In the genomic region with DNA sequence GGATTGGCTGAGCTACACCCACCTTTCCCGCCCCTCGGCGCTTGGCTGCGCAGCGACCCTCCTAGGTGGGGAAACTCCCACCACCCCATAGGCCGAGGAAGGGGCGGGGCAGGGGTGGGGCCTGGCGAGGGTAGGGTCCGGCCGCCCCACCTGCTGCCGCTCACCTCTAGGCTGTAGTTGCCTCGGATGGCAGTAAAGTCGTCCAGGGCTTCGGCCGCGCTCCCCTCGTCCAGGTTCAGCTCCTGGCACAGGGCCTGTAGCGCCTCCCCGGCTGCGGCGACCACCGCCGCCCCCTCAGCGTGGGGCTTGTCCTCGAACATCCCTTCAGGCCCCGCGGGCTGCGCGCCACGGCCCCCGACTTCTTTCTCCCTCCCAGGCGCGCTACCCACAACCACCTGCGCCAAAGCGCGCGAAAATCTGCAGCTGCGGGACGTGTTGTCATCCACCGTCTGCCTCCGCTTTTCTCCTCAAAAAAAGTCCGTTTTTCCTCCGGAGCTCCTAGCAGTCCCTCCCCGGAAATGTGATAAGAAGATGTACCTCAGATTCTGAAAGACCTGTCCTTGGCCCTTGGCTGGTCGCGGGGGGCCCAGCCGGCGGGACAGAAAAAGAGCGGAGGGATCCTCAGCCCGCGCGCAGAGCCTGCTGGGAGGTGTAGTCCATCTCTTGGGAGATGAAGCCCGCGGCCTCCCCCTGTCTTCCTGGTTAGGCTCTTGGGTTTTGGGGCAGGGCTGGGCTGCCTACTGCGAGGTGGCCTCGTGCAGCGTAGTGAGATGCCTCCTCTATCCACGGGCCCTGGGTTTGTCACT, we compare ENCODE assay signal across 8 cellular contexts. TPM values are rescaled to one million over a fixed set of nuclear protein-coding genes. Genes with fewer than 3 reads are reported as not detected.
DNase-seq lines count a peak whose midpoint lies in the region; ATAC-seq lines count a peak whose summit lies in the region.

A gene with protein sequence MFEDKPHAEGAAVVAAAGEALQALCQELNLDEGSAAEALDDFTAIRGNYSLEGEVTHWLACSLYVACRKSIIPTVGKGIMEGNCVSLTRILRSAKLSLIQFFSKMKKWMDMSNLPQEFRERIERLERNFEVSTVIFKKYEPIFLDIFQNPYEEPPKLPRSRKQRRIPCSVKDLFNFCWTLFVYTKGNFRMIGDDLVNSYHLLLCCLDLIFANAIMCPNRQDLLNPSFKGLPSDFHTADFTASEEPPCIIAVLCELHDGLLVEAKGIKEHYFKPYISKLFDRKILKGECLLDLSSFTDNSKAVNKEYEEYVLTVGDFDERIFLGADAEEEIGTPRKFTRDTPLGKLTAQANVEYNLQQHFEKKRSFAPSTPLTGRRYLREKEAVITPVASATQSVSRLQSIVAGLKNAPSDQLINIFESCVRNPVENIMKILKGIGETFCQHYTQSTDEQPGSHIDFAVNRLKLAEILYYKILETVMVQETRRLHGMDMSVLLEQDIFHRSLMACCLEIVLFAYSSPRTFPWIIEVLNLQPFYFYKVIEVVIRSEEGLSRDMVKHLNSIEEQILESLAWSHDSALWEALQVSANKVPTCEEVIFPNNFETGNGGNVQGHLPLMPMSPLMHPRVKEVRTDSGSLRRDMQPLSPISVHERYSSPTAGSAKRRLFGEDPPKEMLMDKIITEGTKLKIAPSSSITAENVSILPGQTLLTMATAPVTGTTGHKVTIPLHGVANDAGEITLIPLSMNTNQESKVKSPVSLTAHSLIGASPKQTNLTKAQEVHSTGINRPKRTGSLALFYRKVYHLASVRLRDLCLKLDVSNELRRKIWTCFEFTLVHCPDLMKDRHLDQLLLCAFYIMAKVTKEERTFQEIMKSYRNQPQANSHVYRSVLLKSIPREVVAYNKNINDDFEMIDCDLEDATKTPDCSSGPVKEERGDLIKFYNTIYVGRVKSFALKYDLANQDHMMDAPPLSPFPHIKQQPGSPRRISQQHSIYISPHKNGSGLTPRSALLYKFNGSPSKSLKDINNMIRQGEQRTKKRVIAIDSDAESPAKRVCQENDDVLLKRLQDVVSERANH (minus strand): TSS at position 389 of the 806 bp plus-strand sequence. CDS start 69 bp downstream, at position 320.

- H3K4me3 ChIP-seq in CD8-positive, alpha-beta memory T cell (ENCODE audit: low read length) = peak within 1 kb of the TSS; percentile 72
- peak within 1 kb of the TSS; percentile 46 for H3K4me3 ChIP-seq in NT2/D1 (ENCODE audit: insufficient read length, low read depth)
- peak within 1 kb of the TSS; percentile 56 for H3K4me3 ChIP-seq in mesodermal cell (ENCODE audit: extremely low read depth, insufficient read depth, low read length, poor library complexity, severe bottlenecking)

- peak; percentile 69 for ATAC-seq in GM21360 (IDR thresholded peaks at IDR 0.05; ENCODE audit: unreplicated experiment)
- peak; percentile 87 for ATAC-seq in activated CD8-positive, alpha-beta memory T cell treated with anti-CD3 and anti-CD28 coated beads, Interleukin-2, amount 10 ng/mL, durations not matched to agents 7 days and 5 days

- peak within 1 kb of the TSS; percentile 98 to 99 (median 99) for H3K27ac Mint-ChIP-seq in CD8-positive, alpha-beta memory T cell
- peak within 1 kb of the TSS; percentile 100 for H3K27ac Mint-ChIP-seq in activated CD8-positive, alpha-beta memory T cell treated with anti-CD3 and anti-CD28 coated beads, Interleukin-2, amount 10 ng/mL, durations not matched to agents 7 days and 5 days

- H3K9me3 ChIP-seq in CD8-positive, alpha-beta memory T cell (ENCODE audit: low read length) = no peaks in the 10 kb centered on the region
- H3K9me3 ChIP-seq in NT2/D1 (ENCODE audit: insufficient read depth, low read length) (no peaks in the 10 kb centered on the region), mesodermal cell (ENCODE audit: control insufficient read depth, low read length) (no peaks in the 10 kb centered on the region)

- peaks cover 0 to 5% of the 10 kb centered on the region in 2 donors for H3K27me3 Mint-ChIP-seq in CD8-positive, alpha-beta memory T cell
- H3K27me3 Mint-ChIP-seq in activated CD8-positive, alpha-beta memory T cell treated with anti-CD3 and anti-CD28 coated beads, Interleukin-2, amount 10 ng/mL, durations not matched to agents 7 days and 5 days = no peaks in the 10 kb centered on the region

- H3K9ac ChIP-seq in NT2/D1 (ENCODE audit: insufficient read length, low read depth) = peak within 1 kb of the TSS; percentile 93

- peaks cover 20% of the 10 kb centered on the region for H3K4me1 ChIP-seq in CD8-positive, alpha-beta memory T cell (ENCODE audit: insufficient read depth, low read length)
- H3K4me1 ChIP-seq in NT2/D1 (ENCODE audit: insufficient read depth, insufficient read length) (peaks cover 5% of the 10 kb centered on the region), mesodermal cell (ENCODE audit: control insufficient read depth, insufficient read depth, low read length, poor library complexity, severe bottlenecking) (no peaks in the 10 kb centered on the region)

- H3K27ac ChIP-seq in CD8-positive, alpha-beta memory T cell (ENCODE audit: low read depth, low read length) = peak within 1 kb of the TSS; percentile 76
- H3K27ac ChIP-seq in mesodermal cell (ENCODE audit: low read depth, low read length, severe bottlenecking) = peak within 1 kb of the TSS; percentile 94

- peaks cover 29 to 46% (median 46%) of the 10 kb centered on the region in 3 donors for H3K4me1 Mint-ChIP-seq in CD8-positive, alpha-beta memory T cell
- peaks cover 39% of the 10 kb centered on the region for H3K4me1 Mint-ChIP-seq in activated CD8-positive, alpha-beta memory T cell treated with anti-CD3 and anti-CD28 coated beads, Interleukin-2, amount 10 ng/mL, durations not matched to agents 7 days and 5 days

- in situ Hi-C loops in endometrial microvascular endothelial cells (cut with HindIII; ENCODE audit: inconsistent ontology term, low pct_unique_long_range_greater_than_20kb, low sequenced_read_pairs) = no loop called here

- 1% methylated on average over 47 of the region's 58 CpGs for WGBS in mesodermal cell (ENCODE audit: insufficient coverage in 2 of 2), 2 experiments

- DNase-seq in CD8-positive, alpha-beta memory T cell = peak; percentile 77 to 91 (median 88)
- DNase-seq in HUDEP-2 (lab: John Stamatoyannopoulos, UW; ENCODE audit: unreplicated experiment in 76 of 76) (peak; percentile 7 to 98 (median 78)), NT2/D1 (ENCODE audit: low read depth, low spot score) (peak; percentile 88)
- peak; percentile 94 for DNase-seq in activated CD8-positive, alpha-beta memory T cell treated with anti-CD3 and anti-CD28 coated beads, Interleukin-2, amount 10 ng/mL, durations not matched to agents 7 days and 5 days
- DNase-seq in stimulated activated CD8-positive, alpha-beta memory T cell treated with anti-CD3 and anti-CD28 coated beads, Interleukin-15, amount 100 ng/mL, for 24 hours (ENCODE audit: low read depth) = peak; percentile 65

- H3K9me3 Mint-ChIP-seq in CD8-positive, alpha-beta memory T cell = no peaks in the 10 kb centered on the region
- no peaks in the 10 kb centered on the region for H3K9me3 Mint-ChIP-seq in activated CD8-positive, alpha-beta memory T cell treated with anti-CD3 and anti-CD28 coated beads, Interleukin-2, amount 10 ng/mL, durations not matched to agents 7 days and 5 days (ENCODE audit: low read depth)

- no peaks in the 10 kb centered on the region for H3K27me3 ChIP-seq in CD8-positive, alpha-beta memory T cell (ENCODE audit: insufficient read depth, low read length, poor library complexity, severe bottlenecking)
- H3K27me3 ChIP-seq in NT2/D1 (ENCODE audit: insufficient read depth, insufficient read length) = no peaks in the 10 kb centered on the region

- CTCF ChIA-PET in CD8-positive, alpha-beta memory T cell (lab: Charles Lee) = interaction anchor here (1.4 to 4.8 kb wide), 4 partner anchors 14 to 87 kb away, joined by 4 to 18 read pairs (median 10); partner anchors contain the start of genes MROH8 and RPN2
- CTCF ChIA-PET in activated CD8-positive, alpha-beta memory T cell treated with anti-CD3 and anti-CD28 coated beads, Interleukin-2, amount 10 ng/mL, durations not matched to agents 7 days and 5 days (lab: Charles Lee) = interaction anchor here (0.9 to 3.8 kb wide), 8 partner anchors 11 to 897 kb away, joined by 3 to 15 read pairs (median 4); partner anchors contain the start of genes DSN1, MROH8 and RPN2

- H3K36me3 ChIP-seq in CD8-positive, alpha-beta memory T cell (ENCODE audit: insufficient read depth, low read length) = peaks cover 5% of the 10 kb centered on the region
- H3K36me3 ChIP-seq in NT2/D1 (ENCODE audit: insufficient read depth, insufficient read length, low read length) (peaks cover 14% of the 10 kb centered on the region), mesodermal cell (ENCODE audit: control insufficient read depth, insufficient read depth, low read length) (peaks cover 13% of the 10 kb centered on the region)

- POLR2A ChIA-PET in CD8-positive, alpha-beta memory T cell (lab: Charles Lee) = interaction anchor here (0.6 to 2.2 kb wide), 7 partner anchors 12 to 88 kb away, joined by 3 to 9 read pairs (median 4); partner anchors contain the start of genes MROH8 and RPN2

- peaks cover 0 to 28% (median 1%) of the 10 kb centered on the region in 3 donors for H3K36me3 Mint-ChIP-seq in CD8-positive, alpha-beta memory T cell
- peaks cover 34% of the 10 kb centered on the region for H3K36me3 Mint-ChIP-seq in activated CD8-positive, alpha-beta memory T cell treated with anti-CD3 and anti-CD28 coated beads, Interleukin-2, amount 10 ng/mL, durations not matched to agents 7 days and 5 days

- H3K4me3 Mint-ChIP-seq in CD8-positive, alpha-beta memory T cell = peak within 1 kb of the TSS; percentile 97 to 100 (median 98)
- peak within 1 kb of the TSS; percentile 94 for H3K4me3 Mint-ChIP-seq in activated CD8-positive, alpha-beta memory T cell treated with anti-CD3 and anti-CD28 coated beads, Interleukin-2, amount 10 ng/mL, durations not matched to agents 7 days and 5 days

RNA-seq across cellular contexts. Expression of the gene that starts here (rescaled TPM):
- 10 to 100 TPM; 44.0 to 45.0 TPM for total RNA-seq in CD8-positive, alpha-beta memory T cell
- 13.7 TPM for polyA plus RNA-seq in CD8-positive, alpha-beta memory T cell
- 10 to 100 TPM; 46.2 to 67.3 TPM for total RNA-seq in activated CD8-positive, alpha-beta memory T cell treated with anti-CD3 and anti-CD28 coated beads, Interleukin-2, amount 10 ng/mL, durations not matched to agents 7 days and 5 days
- total RNA-seq in endometrial microvascular endothelial cells (ENCODE audit: inconsistent ontology term) = 21.9 TPM
- polyA plus RNA-seq in mesodermal cell (2013, experiment 1 of 2) = 5.8 TPM
- 5.1 TPM for polyA plus RNA-seq in mesodermal cell (2013, experiment 2 of 2)

Comparison
In these comparisons a context has a peak if more than half of its experiments do, and no peak if none do; other contexts are left out.
1. Peak in every context shown above with its lines: DNase-seq, ATAC-seq, H3K4me3 ChIP-seq and H3K27ac ChIP-seq.